Comparison of ENCODE assay signal across 8 cellular contexts in genomic region chr20:3408251-3408637, GRCh38. TPM values are rescaled to one million over a fixed set of nuclear protein-coding genes. Genes with fewer than 3 reads are reported as not detected.
DNase-seq lines count a peak whose midpoint lies in the region; ATAC-seq, FAIRE-seq and TF ChIP-seq lines count a peak whose summit lies in the region.

No MANE protein-coding gene starts in this region.

- H3K9me3 ChIP-seq in A549: no peaks in the 10 kb centered on the region
- H3K9me3 ChIP-seq in IMR-90 (ENCODE audit: control insufficient read depth, insufficient read depth, low read length): no peaks in the 10 kb centered on the region
- H3K9me3 ChIP-seq in muscle layer of duodenum (ENCODE audit: control insufficient read depth in 1 of 2, low read length in 2 of 2): no peaks in the 10 kb centered on the region

- peak overlapping the region; percentile 17; the same call in 1 of the 2 replicates for H4K5ac ChIP-seq in IMR-90 (ENCODE audit: low read depth, low read length)

- BruUV-seq in IMR-90 (replicated peaks; lab: Mats Ljungman, UMichigan): no TSS peak

- H3K79me1 ChIP-seq in IMR-90 (ENCODE audit: low read depth in 1 of 2, low read length in 2 of 2): peaks cover 11 to 41% of the 10 kb centered on the region in 2 experiments; a peak in 3 of 4 replicates

- H3K4me1 ChIP-seq in A549: peaks cover 17% of the 10 kb centered on the region
- peaks cover 5% of the 10 kb centered on the region for H3K4me1 ChIP-seq in IMR-90 (ENCODE audit: control insufficient read depth, insufficient read depth, low read length)
- peaks cover 0 to 12% of the 10 kb centered on the region in 2 donors for H3K4me1 ChIP-seq in muscle layer of duodenum (ENCODE audit: control insufficient read depth in 1 of 2, insufficient read depth in 2 of 2, low read length in 2 of 2)

- TF ChIP-seq POLR2A in A549 (IDR thresholded peaks at IDR 0.05; ENCODE audit: low read length) (no peak), IMR-90 (IDR thresholded peaks at IDR 0.05; ENCODE audit: low read depth, low read length) (no peak)

- H3K4me2 ChIP-seq in A549: peak overlapping the region; percentile 88
- peak overlapping the region; percentile 96 for H3K4me2 ChIP-seq in IMR-90 (ENCODE audit: low read depth, low read length)

- H3K36me3 ChIP-seq in IMR-90 (ENCODE audit: control insufficient read depth, insufficient read depth, low read length) (no peaks in the 10 kb centered on the region), muscle layer of duodenum (ENCODE audit: control insufficient read depth in 1 of 2, insufficient read depth in 2 of 2, low read length in 2 of 2) (peaks cover 0 to 8% of the 10 kb centered on the region in 2 donors)

- no peaks in the 10 kb centered on the region for H3K27me3 Mint-ChIP-seq in chondrocyte (ENCODE audit: low read depth)

- H3K27me3 ChIP-seq in IMR-90 (ENCODE audit: control insufficient read depth, insufficient read depth, low read length) (no peaks in the 10 kb centered on the region), muscle layer of duodenum (ENCODE audit: low read depth, low read length) (no peaks in the 10 kb centered on the region)

- H3K27ac ChIP-seq in A549 (peak overlapping the region; percentile 89 to 94), IMR-90 (ENCODE audit: insufficient read depth, low read length) (peak overlapping the region; percentile 94), muscle layer of duodenum (ENCODE audit: low read length) (peak overlapping the region; percentile 78)

- H2AK5ac ChIP-seq in IMR-90 (ENCODE audit: low read depth, low read length): no peak overlapping the region

- H3K23ac ChIP-seq in IMR-90 (ENCODE audit: low read depth, low read length): peak overlapping the region; percentile 64

- H3K4me3 Mint-ChIP-seq in chondrocyte (ENCODE audit: unreplicated experiment): peak overlapping the region; percentile 86

- H3K18ac ChIP-seq in IMR-90 (ENCODE audit: low read depth, low read length): peak overlapping the region; percentile 40; the same call in 1 of the 2 replicates

- no peak for TF ChIP-seq RAD21 in A549 (conservative IDR thresholded peaks at IDR 0.05 in 1 of 2, IDR thresholded peaks at IDR 0.05 in 1 of 2)
- no peak for TF ChIP-seq RAD21 in IMR-90 (IDR thresholded peaks at IDR 0.05; ENCODE audit: low read length)

- intact Hi-C loops in IMR-90 (cut with micrococcal nuclease): loop anchor here (1.0 kb wide), 1 partner anchor 62 kb away; no protein-coding TSS in a partner anchor

- no peak overlapping the region for H2BK15ac ChIP-seq in IMR-90 (ENCODE audit: low read depth, low read length)

- H2BK20ac ChIP-seq in IMR-90 (ENCODE audit: low read depth, low read length): no peak overlapping the region

- peak; percentile 13 for FAIRE-seq in A549 (lab: Jason Lieb, UNC)

- peak overlapping the region; percentile 40; the same call in 1 of the 2 replicates for H4K91ac ChIP-seq in IMR-90 (ENCODE audit: insufficient read depth, low read depth, low read length)

- TF ChIP-seq CTCF in A549 (IDR thresholded peaks at IDR 0.05) (no peak), IMR-90 (conservative IDR thresholded peaks at IDR 0.05; ENCODE audit: low read depth, low read length) (no peak), chondrocyte (IDR thresholded peaks at IDR 0.05) (no peak)

- no peaks in the 10 kb centered on the region for H3K9me3 Mint-ChIP-seq in chondrocyte (ENCODE audit: low read depth)

- TF ChIP-seq EP300 in A549 (IDR thresholded peaks at IDR 0.05): no peak

- peak overlapping the region; percentile 42; the same call in 1 of the 2 replicates for H2BK120ac ChIP-seq in IMR-90 (ENCODE audit: low read depth, low read length)

- no peak for ATAC-seq in A549
- ATAC-seq in IMR-90 (ENCODE audit: low read depth): no peak
- no peak for ATAC-seq in HG03139 (IDR thresholded peaks at IDR 0.05; ENCODE audit: unreplicated experiment)
- ATAC-seq in HG02840 (IDR thresholded peaks at IDR 0.05; ENCODE audit: low FRiP score, unreplicated experiment): no peak

- peaks cover 32% of the 10 kb centered on the region; the same call in 1 of the 2 replicates for H4K20me1 ChIP-seq in IMR-90 (ENCODE audit: insufficient read depth, low read length)

- peak overlapping the region; percentile 47 for H2AK9ac ChIP-seq in IMR-90 (replicated peaks; ENCODE audit: low read depth, low read length, poor library complexity)

- 6% methylated on average over 7 of the region's 7 CpGs for WGBS in A549 (ENCODE audit: missing lambda C conversion rate)
- WGBS in IMR-90 (ENCODE audit: extremely low coverage in 2 of 2, insufficient read length in 1 of 2), 2 experiments: 0% methylated on average over 3 of the region's 7 CpGs; no CpG with 5 or more reads in 1 of the 2 experiments

- POLR2A ChIA-PET in A549 (lab: Yijun Ruan, JAX) (interaction anchor here (0.6 to 2.9 kb wide), 4 partner anchors 18 to 363 kb away, joined by 3 to 8 read pairs (median 4); partner anchors contain the start of gene ATRN), IMR-90 (lab: Charles Lee; ENCODE audit: unreplicated experiment) (interaction anchor here (0.6 kb wide), 1 partner anchor 10 kb away, joined by 4 read pairs; no protein-coding TSS in a partner anchor)

- no peaks in the 10 kb centered on the region for H3K36me3 Mint-ChIP-seq in chondrocyte (ENCODE audit: low read depth)

- H3K56ac ChIP-seq in IMR-90 (ENCODE audit: extremely low read depth, insufficient read depth, low read length): peak overlapping the region; percentile 39; the same call in 1 of the 2 replicates

- H3K9ac ChIP-seq in IMR-90 (ENCODE audit: low read depth, low read length): peak overlapping the region; percentile 91

- peaks cover 40% of the 10 kb centered on the region for H3K4me1 Mint-ChIP-seq in chondrocyte (ENCODE audit: low read depth)

- peak overlapping the region; percentile 95 for H2AFZ ChIP-seq in IMR-90 (replicated peaks; ENCODE audit: low read length, poor library complexity)

- H3K9me1 ChIP-seq in IMR-90 (ENCODE audit: insufficient read depth, low read length): 0 out of 2 replicates have a peak, but pooled peaks cover 5% of the 10 kb centered on the region

- in situ Hi-C loops in IMR-90 (cut with MboI; ENCODE audit: low sequenced_read_pairs): no loop called here

- CTCF ChIA-PET in A549 (lab: Yijun Ruan, JAX) (interaction anchor here (1.2 to 2.4 kb wide), 6 partner anchors 8 to 154 kb away, joined by 3 to 14 read pairs (median 4); no protein-coding TSS in a partner anchor), IMR-90 (lab: Yijun Ruan, JAX) (no interaction called here)

- peak overlapping the region; percentile 55 for H3K4ac ChIP-seq in IMR-90 (ENCODE audit: low read depth, low read length)

- dilution Hi-C loops in IMR-90 (cut with HindIII; ENCODE audit: low sequenced_read_pairs, unreplicated experiment): no loop called here

- DNase-seq in A549 (ENCODE audit: low read depth in 1 of 2, low spot score in 1 of 2) (no peak), IMR-90 (no peak), chondrocyte (ENCODE audit: low spot score) (no peak), NCI-H2171 treated with DMSO at 0.1 percent for 48 hours (lab: John Stamatoyannopoulos, UW) (no peak), DMS 273 (lab: John Stamatoyannopoulos, UW; ENCODE audit: unreplicated experiment) (no peak)

- H3K27ac Mint-ChIP-seq in chondrocyte (ENCODE audit: unreplicated experiment): peak overlapping the region; percentile 90

- peak overlapping the region; percentile 33; the same call in 1 of the 2 replicates for H3K14ac ChIP-seq in IMR-90 (replicated peaks; ENCODE audit: low read depth, low read length)

- H3K4me3 ChIP-seq in A549 (peak overlapping the region; percentile 83), IMR-90 (ENCODE audit: insufficient read depth, low read depth, low read length) (peak overlapping the region; percentile 90), muscle layer of duodenum (ENCODE audit: low read depth in 1 of 2, low read length in 2 of 2) (peak overlapping the region; percentile 80 to 89)

- H4K8ac ChIP-seq in IMR-90 (ENCODE audit: low read depth in 2 of 2, low read length in 2 of 2): peak overlapping the region; percentile 23 to 59; a peak in 3 of 4 replicates

- H2BK5ac ChIP-seq in IMR-90 (ENCODE audit: low read depth, low read length, poor library complexity, severe bottlenecking): peak overlapping the region; percentile 87

TF ChIP-seq in A549, 52 proteins besides CTCF, POLR2A, EP300 and RAD21 (continues in another document):
- peak; percentile 45; the same call in 1 of the 2 replicates for TF ChIP-seq HOXB13 (CRISPR knock-in tag; IDR thresholded peaks at IDR 0.05; ENCODE audit: low read depth)
- peak; percentile 47; the same call in 1 of the 2 replicates for TF ChIP-seq FOSB (CRISPR knock-in tag; IDR thresholded peaks at IDR 0.05)
- peak; percentile 80 for TF ChIP-seq HOXA7 (CRISPR knock-in tag; IDR thresholded peaks at IDR 0.05)
- TF ChIP-seq EHF (CRISPR knock-in tag; IDR thresholded peaks at IDR 0.05): 0 out of 2 replicates have a peak, but pooled peaks have one; percentile 37
- no peak for TF ChIP-seq ZC3H11A (IDR thresholded peaks at IDR 0.05)
- TF ChIP-seq CBX2 (IDR thresholded peaks at IDR 0.05; ENCODE audit: borderline replicate concordance, low read depth): no peak
- peak; percentile 45; the same call in 1 of the 2 replicates for TF ChIP-seq RNF2 (IDR thresholded peaks at IDR 0.05; ENCODE audit: borderline replicate concordance, low read depth)
- no peak for TF ChIP-seq EHMT2 (IDR thresholded peaks at IDR 0.05; ENCODE audit: low read depth)

TF ChIP-seq in IMR-90, 13 proteins besides CTCF, POLR2A, EP300 and RAD21 (continues in another document):
- TF ChIP-seq CHD1 (IDR thresholded peaks at IDR 0.05; ENCODE audit: low read depth, low read length) (no peak), RCOR1 (IDR thresholded peaks at IDR 0.05; ENCODE audit: insufficient replicate concordance, low read length) (no peak), RFX5 (IDR thresholded peaks at IDR 0.05; ENCODE audit: low read depth, low read length) (no peak), SMC3 (IDR thresholded peaks at IDR 0.05; ENCODE audit: low read depth, low read length) (no peak), BHLHE40 (IDR thresholded peaks at IDR 0.05; ENCODE audit: low read depth, low read length) (no peak), CEBPB (IDR thresholded peaks at IDR 0.05; ENCODE audit: low read depth, low read length) (no peak)

RNA-seq across cellular contexts. Expression of gene DNAAF9, which starts 0.8 kb away (rescaled TPM):
- 7.5 and 8.2 TPM in 2 replicates for polyA plus RNA-seq in A549 (2011; rRNA removed)
- polyA plus RNA-seq in A549 (2012; cell fraction: cytosol; rRNA removed): 1.8 and 2.4 TPM in 2 replicates
- polyA plus RNA-seq in A549 (2012; cell fraction: nucleus; rRNA removed): 5.4 and 8.1 TPM in 2 replicates
- 4.3 to 6.2 TPM (median 4.9 TPM) in 3 replicates for polyA plus RNA-seq in A549 (2017; fragmentation: RNase III; extraction: RNeasy Plus Mini Kit Qiagen cat#74134 plus additional on column Dnase treatment)
- polyA minus RNA-seq in A549 (2011; rRNA and poly(A)+ RNA removed): 8.4 and 8.5 TPM in 2 replicates
- 7.8 and 7.9 TPM in 2 replicates for total RNA-seq in IMR-90 (2012; rRNA removed)
- 6.9 and 8.2 TPM in 2 replicates for polyA plus RNA-seq in IMR-90 (2012; rRNA removed)
- 3.6 and 4.1 TPM in 2 replicates for polyA plus RNA-seq in IMR-90 (2012; cell fraction: cytosol; rRNA removed)
- polyA plus RNA-seq in IMR-90 (2012; cell fraction: nucleus; rRNA removed; ENCODE audit: low replicate concordance): 13.2 and 23.6 TPM in 2 replicates
- total RNA-seq in chondrocyte: 14.8 to 17.8 TPM (median 16.8 TPM) in 3 replicates
